ENCODE assay signal across 8 cellular contexts in the genomic region with DNA sequence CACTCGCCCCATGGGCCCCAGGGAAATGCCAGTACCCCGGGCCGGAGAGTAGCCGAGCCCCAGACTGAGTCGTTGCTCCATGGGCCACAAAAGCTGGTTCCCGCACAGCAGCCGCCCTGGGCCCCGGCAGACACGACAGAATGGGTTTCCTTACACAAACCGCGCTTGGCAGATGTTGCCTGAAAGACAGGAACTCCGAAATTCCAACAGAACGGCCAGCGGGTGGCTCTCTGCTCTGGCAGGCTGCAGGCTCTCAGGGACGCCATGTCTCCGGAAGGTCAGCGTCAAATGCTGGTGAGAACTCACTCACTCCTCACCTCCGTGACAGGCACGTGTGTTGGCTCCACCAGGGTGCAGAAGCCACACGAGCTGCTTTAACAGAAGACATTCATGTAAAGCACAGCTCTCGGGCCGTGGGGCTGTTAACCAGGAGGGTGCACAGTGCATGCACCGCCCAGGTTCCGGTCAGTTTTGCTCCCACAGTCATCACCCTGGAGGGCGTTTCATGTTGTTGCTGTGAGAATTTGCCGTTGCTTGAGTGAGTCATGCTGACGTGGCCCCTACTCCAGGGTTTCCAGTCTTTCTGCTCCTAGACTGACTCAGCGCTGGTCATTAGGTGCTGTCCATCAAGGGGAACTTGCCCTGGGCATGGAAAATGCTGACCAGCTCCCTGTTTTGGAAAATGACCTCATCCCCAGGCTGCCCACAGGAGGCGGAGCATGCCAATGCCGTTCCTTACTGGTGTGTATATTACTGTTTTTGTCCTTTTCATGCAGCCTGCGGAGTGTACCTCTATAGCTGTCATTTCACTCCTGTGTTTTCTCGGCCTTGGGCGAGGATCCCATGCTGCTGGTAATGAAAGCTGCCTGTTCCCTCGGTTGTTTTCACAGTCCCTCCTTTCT. TPM values are rescaled to one million over a fixed set of nuclear protein-coding genes. Genes with fewer than 3 reads are reported as not detected.
DNase-seq lines count a peak whose midpoint lies in the region; ATAC-seq and TF ChIP-seq lines count a peak whose summit lies in the region.

No MANE protein-coding gene starts in this region.

- H3K36me3 ChIP-seq in Peyer's patch (no peaks in the 10 kb centered on the region), left lung (no peaks in the 10 kb centered on the region)

- H3K4me3 Mint-ChIP-seq in activated T-cell treated with anti-CD3 and anti-CD28 coated beads, Interleukin-2, amount 50 U/mL, for 24 hours, result no peak overlapping the region
- peak overlapping the region; percentile 59 for H3K4me3 Mint-ChIP-seq in dendritic cell treated with granulocyte-macrophage colony-stimulating factor and Interleukin-4, amounts not matched to agents 40 ng/mL and 50 ng/mL, for 4 days
- peak overlapping the region; percentile 53 for H3K4me3 Mint-ChIP-seq in stimulated activated effector memory CD8-positive, alpha-beta T cell treated with anti-CD3 and anti-CD28 coated beads, Interleukin-12 subunit alpha, Interleukin-12 subunit beta, amount 100 ng/mL, for 72 hours

- no peaks in the 10 kb centered on the region for H3K36me3 Mint-ChIP-seq in activated T-cell treated with anti-CD3 and anti-CD28 coated beads, Interleukin-2, amount 50 U/mL, for 24 hours (ENCODE audit: low read depth)
- H3K36me3 Mint-ChIP-seq in dendritic cell treated with granulocyte-macrophage colony-stimulating factor and Interleukin-4, amounts not matched to agents 40 ng/mL and 50 ng/mL, for 4 days (ENCODE audit: low read depth), result no peaks in the 10 kb centered on the region
- peaks cover 5% of the 10 kb centered on the region for H3K36me3 Mint-ChIP-seq in stimulated activated effector memory CD8-positive, alpha-beta T cell treated with anti-CD3 and anti-CD28 coated beads, Interleukin-12 subunit alpha, Interleukin-12 subunit beta, amount 100 ng/mL, for 72 hours

- H3K27ac ChIP-seq in Peyer's patch (peak overlapping the region; percentile 25 to 71 (median 48)), left lung (peak overlapping the region; percentile 81 to 86)

- H3K9me3 Mint-ChIP-seq in activated T-cell treated with anti-CD3 and anti-CD28 coated beads, Interleukin-2, amount 50 U/mL, for 24 hours, result no peaks in the 10 kb centered on the region
- H3K9me3 Mint-ChIP-seq in dendritic cell treated with granulocyte-macrophage colony-stimulating factor and Interleukin-4, amounts not matched to agents 40 ng/mL and 50 ng/mL, for 4 days, result no peaks in the 10 kb centered on the region
- H3K9me3 Mint-ChIP-seq in stimulated activated effector memory CD8-positive, alpha-beta T cell treated with anti-CD3 and anti-CD28 coated beads, Interleukin-12 subunit alpha, Interleukin-12 subunit beta, amount 100 ng/mL, for 72 hours, result no peaks in the 10 kb centered on the region

- H3K27ac Mint-ChIP-seq in activated T-cell treated with anti-CD3 and anti-CD28 coated beads, Interleukin-2, amount 50 U/mL, for 24 hours, result no peak overlapping the region
- H3K27ac Mint-ChIP-seq in dendritic cell treated with granulocyte-macrophage colony-stimulating factor and Interleukin-4, amounts not matched to agents 40 ng/mL and 50 ng/mL, for 4 days, result peak overlapping the region; percentile 80
- no peak overlapping the region for H3K27ac Mint-ChIP-seq in stimulated activated effector memory CD8-positive, alpha-beta T cell treated with anti-CD3 and anti-CD28 coated beads, Interleukin-12 subunit alpha, Interleukin-12 subunit beta, amount 100 ng/mL, for 72 hours

- peak; percentile 78 for ATAC-seq in left lung
- peak; percentile 78 for ATAC-seq in stimulated activated effector memory CD8-positive, alpha-beta T cell treated with anti-CD3 and anti-CD28 coated beads, Interleukin-12 subunit alpha, Interleukin-12 subunit beta, amount 100 ng/mL, for 72 hours
- no peak for ATAC-seq in GM18867 (IDR thresholded peaks at IDR 0.05; ENCODE audit: unreplicated experiment)

- intact Hi-C loops in dendritic cell treated with granulocyte-macrophage colony-stimulating factor and Interleukin-4, amounts not matched to agents 40 ng/mL and 50 ng/mL, for 4 days (cut with micrococcal nuclease), result loop anchor here (2.0 kb wide), 1 partner anchor 47 kb away; no protein-coding TSS in a partner anchor
- intact Hi-C loops in left lung (cut with DNase I), result no loop called here

- H3K9me3 ChIP-seq in Peyer's patch, result no peaks in the 10 kb centered on the region
- no peaks in the 10 kb centered on the region for H3K9me3 ChIP-seq in left lung

- peaks cover 70% of the 10 kb centered on the region for H3K27me3 Mint-ChIP-seq in activated T-cell treated with anti-CD3 and anti-CD28 coated beads, Interleukin-2, amount 50 U/mL, for 24 hours
- H3K27me3 Mint-ChIP-seq in dendritic cell treated with granulocyte-macrophage colony-stimulating factor and Interleukin-4, amounts not matched to agents 40 ng/mL and 50 ng/mL, for 4 days, result peaks cover 35% of the 10 kb centered on the region

- H3K4me1 Mint-ChIP-seq in activated T-cell treated with anti-CD3 and anti-CD28 coated beads, Interleukin-2, amount 50 U/mL, for 24 hours (ENCODE audit: low read depth), result peaks cover 7% of the 10 kb centered on the region
- H3K4me1 Mint-ChIP-seq in dendritic cell treated with granulocyte-macrophage colony-stimulating factor and Interleukin-4, amounts not matched to agents 40 ng/mL and 50 ng/mL, for 4 days (ENCODE audit: low read depth), result peaks cover 24% of the 10 kb centered on the region
- H3K4me1 Mint-ChIP-seq in stimulated activated effector memory CD8-positive, alpha-beta T cell treated with anti-CD3 and anti-CD28 coated beads, Interleukin-12 subunit alpha, Interleukin-12 subunit beta, amount 100 ng/mL, for 72 hours, result peaks cover 22% of the 10 kb centered on the region

- H3K4me1 ChIP-seq in Peyer's patch (peaks cover 0 to 23% (median 6%) of the 10 kb centered on the region in 4 donors), left lung (peaks cover 7 to 15% of the 10 kb centered on the region in 2 donors)

- H3K27me3 ChIP-seq in Peyer's patch (no peaks in the 10 kb centered on the region), left lung (peaks cover 0 to 22% of the 10 kb centered on the region in 2 donors)

- TF ChIP-seq CTCF in Peyer's patch (IDR thresholded peaks at IDR 0.05) (peak in 3 of 6 experiments; percentile 4 to 10 (median 10)), left lung (IDR thresholded peaks at IDR 0.05) (no peak)

- H3K4me3 ChIP-seq in Peyer's patch, result peak overlapping the region in 2 of 4 donors; percentile 11 to 23
- H3K4me3 ChIP-seq in left lung, result peak overlapping the region; percentile 12 to 25

- DNase-seq in activated T-cell treated with anti-CD3 and anti-CD28 coated beads for 24 hours (ENCODE audit: low read depth), result peak; percentile 7
- DNase-seq in activated T-cell treated with anti-CD3 and anti-CD28 coated beads, Interleukin-2, amount 50 U/mL, for 24 hours, result no peak
- peak in 2 of 3 donors; percentile 62 to 78 for DNase-seq in Peyer's patch
- DNase-seq in left lung, result peak; percentile 84 to 94
- DNase-seq in stimulated activated effector memory CD8-positive, alpha-beta T cell treated with anti-CD3 and anti-CD28 coated beads, Interleukin-12 subunit alpha, Interleukin-12 subunit beta, amount 100 ng/mL, for 72 hours (ENCODE audit: low spot score in 2 of 2), result no peak
- no peak for DNase-seq in activated CD8-positive, alpha-beta memory T cell treated with anti-CD3 and anti-CD28 coated beads, Interleukin-2, amount 50 U/mL, for 4 hours

- TF ChIP-seq POLR2A in Peyer's patch (IDR thresholded peaks at IDR 0.05), result no peak

RNA-seq across cellular contexts. Expression of a gene that starts 44.8 kb away (rescaled TPM):
- total RNA-seq in Peyer's patch, result 100 to 1,000 TPM; 117 to 184 (median 138) TPM
- total RNA-seq in left lung, result 100 to 1,000 TPM; 101 to 110 TPM

Comparison
In these comparisons a context has a peak if more than half of its experiments do, and no peak if none do; other contexts are left out.
1. DNase-seq: peak in activated T-cell treated with anti-CD3 and anti-CD28 coated beads for 24 hours (single experiment), Peyer's patch (2 of 3) and left lung (2 of 2); none in activated T-cell treated with anti-CD3 and anti-CD28 coated beads, Interleukin-2, amount 50 U/mL, for 24 hours (single experiment), stimulated activated effector memory CD8-positive, alpha-beta T cell treated with anti-CD3 and anti-CD28 coated beads, Interleukin-12 subunit alpha, Interleukin-12 subunit beta, amount 100 ng/mL, for 72 hours (0 of 2) and activated CD8-positive, alpha-beta memory T cell treated with anti-CD3 and anti-CD28 coated beads, Interleukin-2, amount 50 U/mL, for 4 hours (single experiment).